In the genomic region with DNA sequence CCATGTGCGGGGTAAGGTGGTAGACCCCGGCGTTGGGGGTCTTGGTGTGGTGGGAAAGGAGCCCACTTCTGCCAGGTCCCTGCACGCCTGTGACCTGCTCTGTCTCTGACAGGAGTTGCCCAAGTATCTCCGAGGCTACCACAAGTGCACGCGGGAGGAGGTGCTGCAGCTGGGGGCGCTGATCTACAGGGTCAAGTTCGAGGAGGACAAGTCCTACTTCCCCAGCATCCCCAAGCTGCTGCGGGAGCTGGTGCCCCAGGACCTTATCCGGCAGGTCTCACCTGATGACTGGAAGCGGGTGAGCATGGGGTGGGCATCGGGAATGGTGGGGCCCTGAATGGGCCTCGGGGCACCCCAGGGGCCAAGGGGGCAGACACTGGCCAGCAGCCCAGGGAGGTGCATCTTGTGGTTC, we compare ENCODE assay signal across 26 cellular contexts.
"Had no signal": no experiment of that assay in that cellular context is flagged by ENCODE, and none has a peak within 500 bp of the region (broad histone marks: within the 10 kb centered on the region; RNA-seq: fewer than 3 reads in every experiment).

No MANE protein-coding gene starts in this region.

- H3K36me3 ChIP-seq: breast epithelium, thoracic aorta had no signal

- H3K4me1 ChIP-seq: breast epithelium, left ventricle myocardium inferior had no signal

- H3K4me3 ChIP-seq: breast epithelium, left ventricle myocardium inferior, thoracic aorta had no signal

- H3K36me3 Mint-ChIP-seq: activated naive CD8-positive, alpha-beta T cell; immature natural killer cell; T-cell; type B pancreatic cell had no signal

- H3K9me3 Mint-ChIP-seq: activated CD4-positive, alpha-beta T cell treated with anti-CD3 and anti-CD28 coated beads, Interleukin-2, amount 10 ng/mL, durations not matched to agents 7 days and 5 days; activated T-cell treated with anti-CD3 and anti-CD28 coated beads, Interleukin-2, amount 50 U/mL, for 24 hours; activated T-helper 17 cell treated with anti-CD3 and anti-CD28 coated beads, Interleukin-2, amount 50 U/mL, for 72 hours; dendritic cell treated with granulocyte-macrophage colony-stimulating factor and Interleukin-4, amounts not matched to agents 40 ng/mL and 50 ng/mL, for 4 days; immature natural killer cell; nephron progenitor cell; T-cell; type B pancreatic cell had no signal

- H3K4me3 Mint-ChIP-seq: activated CD4-positive, alpha-beta T cell treated with anti-CD3 and anti-CD28 coated beads, Interleukin-2, amount 10 ng/mL, durations not matched to agents 7 days and 5 days; activated naive CD8-positive, alpha-beta T cell; activated T-cell treated with anti-CD3 and anti-CD28 coated beads, Interleukin-2, amount 50 U/mL, for 24 hours; activated T-helper 17 cell treated with anti-CD3 and anti-CD28 coated beads, Interleukin-2, amount 50 U/mL, for 72 hours; dendritic cell treated with granulocyte-macrophage colony-stimulating factor and Interleukin-4, amounts not matched to agents 40 ng/mL and 50 ng/mL, for 4 days; immature natural killer cell; nephron progenitor cell; T-cell; type B pancreatic cell had no signal

- H3K27ac Mint-ChIP-seq: activated CD4-positive, alpha-beta T cell treated with anti-CD3 and anti-CD28 coated beads, Interleukin-2, amount 10 ng/mL, durations not matched to agents 7 days and 5 days; activated naive CD8-positive, alpha-beta T cell; activated T-cell treated with anti-CD3 and anti-CD28 coated beads, Interleukin-2, amount 50 U/mL, for 24 hours; activated T-helper 17 cell treated with anti-CD3 and anti-CD28 coated beads, Interleukin-2, amount 50 U/mL, for 72 hours; dendritic cell treated with granulocyte-macrophage colony-stimulating factor and Interleukin-4, amounts not matched to agents 40 ng/mL and 50 ng/mL, for 4 days; immature natural killer cell; nephron progenitor cell; T-cell; type B pancreatic cell had no signal

- H3K27me3 Mint-ChIP-seq: activated CD4-positive, alpha-beta T cell treated with anti-CD3 and anti-CD28 coated beads, Interleukin-2, amount 10 ng/mL, durations not matched to agents 7 days and 5 days; activated naive CD8-positive, alpha-beta T cell; activated T-cell treated with anti-CD3 and anti-CD28 coated beads, Interleukin-2, amount 50 U/mL, for 24 hours; activated T-helper 17 cell treated with anti-CD3 and anti-CD28 coated beads, Interleukin-2, amount 50 U/mL, for 72 hours; type B pancreatic cell had no signal

- DNase-seq: activated CD4-positive, alpha-beta T cell treated with anti-CD3 and anti-CD28 coated beads, Interleukin-2, amount 10 ng/mL, durations not matched to agents 7 days and 5 days; activated CD4-positive, CD25-positive, alpha-beta regulatory T cell treated with anti-CD3 and anti-CD28 coated beads, Interleukin-2, amount 50 U/mL, for 72 hours; activated CD8-positive, alpha-beta memory T cell treated with anti-CD3 and anti-CD28 coated beads for 24 hours; activated CD8-positive, alpha-beta memory T cell treated with anti-CD3 and anti-CD28 coated beads, Interleukin-2, amount 50 U/mL, for 4 hours; activated T-cell treated with anti-CD3 and anti-CD28 coated beads, Interleukin-2, amount 50 U/mL, for 24 hours; amniotic stem cell; effector CD8-positive, alpha-beta T cell; erythroblast; foreskin fibroblast; immature natural killer cell; left ventricle myocardium inferior; mammary epithelial cell; midbrain; nephron progenitor cell; nucleus accumbens; stimulated activated CD4-positive, alpha-beta T cell treated with anti-CD3 and anti-CD28 coated beads, Interleukin-4, amount 100 ng/mL, for 1 hour; stimulated activated naive CD4-positive, alpha-beta T cell; WERI-Rb-1 had no signal

- H3K9me3 ChIP-seq: breast epithelium, left ventricle myocardium inferior, thoracic aorta had no signal

- H3K4me1 Mint-ChIP-seq: activated CD4-positive, alpha-beta T cell treated with anti-CD3 and anti-CD28 coated beads, Interleukin-2, amount 10 ng/mL, durations not matched to agents 7 days and 5 days; activated T-helper 17 cell treated with anti-CD3 and anti-CD28 coated beads, Interleukin-2, amount 50 U/mL, for 72 hours; immature natural killer cell; nephron progenitor cell; T-cell had no signal

- H3K27ac ChIP-seq: breast epithelium, left ventricle myocardium inferior, thoracic aorta had no signal

- FAIRE-seq: TTC549 had no signal

- H3K27me3 ChIP-seq: breast epithelium had no signal

- ATAC-seq: activated T-helper 17 cell treated with anti-CD3 and anti-CD28 coated beads, Interleukin-2, amount 50 U/mL, for 72 hours; T-cell had no signal
